ENCODE assay signal across 19 cellular contexts in the genomic region with DNA sequence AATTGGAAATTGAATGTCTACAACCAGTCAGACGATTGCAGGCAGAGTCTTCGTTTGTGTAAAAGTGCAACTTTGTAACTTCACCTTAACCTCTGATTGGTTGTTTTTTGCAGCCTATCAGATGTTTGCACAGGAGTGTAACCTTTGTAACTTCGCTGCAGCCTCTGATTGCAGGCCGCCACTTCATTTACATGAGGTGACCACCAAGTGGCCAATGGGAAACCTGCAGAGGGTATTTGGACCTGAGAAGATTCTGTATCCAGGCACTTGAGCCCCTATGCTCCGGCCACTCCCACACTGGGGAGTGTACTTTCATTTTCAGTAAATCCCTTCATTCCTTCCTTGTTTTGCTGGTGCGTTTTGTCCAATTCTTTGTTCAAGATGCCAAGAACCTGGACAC.
A peak's percentile ranks its signal among the peaks of the same experiment; 100 is the strongest.
DNase-seq lines count a peak whose midpoint lies in the region; ATAC-seq, FAIRE-seq and TF ChIP-seq lines count a peak whose summit lies in the region.
"Had no signal": no experiment of that assay in that cellular context is flagged by ENCODE, and none has a peak within 500 bp of the region (broad histone marks: within the 10 kb centered on the region; RNA-seq: fewer than 3 reads in every experiment).

No MANE protein-coding gene starts in this region.

- TF ChIP-seq CTCF in GM23338 (conservative IDR thresholded peaks at IDR 0.05; ENCODE audit: low read depth in 2 of 2), result no peak
- TF ChIP-seq CTCF in PC-9 (conservative IDR thresholded peaks at IDR 0.05), result no peak
- TF ChIP-seq CTCF in testis (IDR thresholded peaks at IDR 0.05), result no peak
- no peak for TF ChIP-seq CTCF in chondrocyte (IDR thresholded peaks at IDR 0.05)

- peak; percentile 53 for DNase-seq in GM23338 (ENCODE audit: low spot score)
- DNase-seq in PC-9, result no peak
- peak; percentile 25 for DNase-seq in iPS DF 19.7 (ENCODE audit: low read depth, low spot score)
- peak; percentile 86 for DNase-seq in testis
- no peak for DNase-seq in GM19239 (ENCODE audit: insufficient read length, low spot score)
- no peak for DNase-seq in mesenteric fat pad (ENCODE audit: low spot score)
- DNase-seq in chondrocyte (ENCODE audit: low spot score), result no peak
- DNase-seq: activated T-cell treated with anti-CD3 and anti-CD28 coated beads, Interleukin-2, amount 50 U/mL, for 72 hours; BE2C; Calu3; cortex of kidney; foreskin keratinocyte; left colon; midbrain; NCI-H1694; NCI-H2227 treated with DMSO at 0.1 percent for 48 hours; nephron progenitor cell had no signal

- intact Hi-C loops in PC-9 (cut with micrococcal nuclease; ENCODE audit: unreplicated experiment) (no loop called here), testis (cut with DNase I; ENCODE audit: low total_unique reads) (no loop called here)

- H3K36me3 ChIP-seq in GM23338 (ENCODE audit: insufficient read depth) (no peaks in the 10 kb centered on the region; the same call in 1 of the 2 replicates), PC-9 (ENCODE audit: low read depth) (no peaks in the 10 kb centered on the region), testis (ENCODE audit: low read depth, missing control alignments) (no peaks in the 10 kb centered on the region)
- H3K36me3 ChIP-seq: BE2C had no signal

- peaks cover 8% of the 10 kb centered on the region for H3K9me2 ChIP-seq in GM23338 (ENCODE audit: insufficient read depth)
- no peaks in the 10 kb centered on the region for H3K9me2 ChIP-seq in PC-9 (ENCODE audit: insufficient read depth)

- H3K4me3 Mint-ChIP-seq in GM23338 (no peak overlapping the region), chondrocyte (ENCODE audit: unreplicated experiment) (no peak overlapping the region)
- H3K4me3 Mint-ChIP-seq: activated T-cell treated with anti-CD3 and anti-CD28 coated beads, Interleukin-2, amount 50 U/mL, for 72 hours; nephron progenitor cell; stimulated activated effector memory CD8-positive, alpha-beta T cell treated with anti-CD3 and anti-CD28 coated beads, Interleukin-12 subunit alpha, Interleukin-12 subunit beta, amount 100 ng/mL, for 72 hours had no signal

- H3K4me1 ChIP-seq in GM23338 (ENCODE audit: insufficient read depth) (peaks cover 36% of the 10 kb centered on the region), PC-9 (replicated peaks; ENCODE audit: insufficient read depth) (no peaks in the 10 kb centered on the region), testis (no peaks in the 10 kb centered on the region)
- H3K4me1 ChIP-seq: BE2C, foreskin keratinocyte had no signal

- H3K27ac ChIP-seq in GM23338 (ENCODE audit: low read depth) (no peak overlapping the region), PC-9 (no peak overlapping the region), testis (peak overlapping the region in 1 of 2 donors; percentile 59)
- H3K27ac ChIP-seq: foreskin keratinocyte had no signal

- H3K27me3 Mint-ChIP-seq in GM23338 (ENCODE audit: insufficient read depth, low read depth, poor library complexity) (peaks cover 10% of the 10 kb centered on the region), chondrocyte (ENCODE audit: low read depth) (no peaks in the 10 kb centered on the region)

- peaks cover 13% of the 10 kb centered on the region for H3K9me3 Mint-ChIP-seq in GM23338
- peaks cover 22% of the 10 kb centered on the region for H3K9me3 Mint-ChIP-seq in chondrocyte (ENCODE audit: low read depth)

- H4K20me1 ChIP-seq in GM23338 (replicated peaks; ENCODE audit: insufficient read depth) (no peaks in the 10 kb centered on the region), PC-9 (ENCODE audit: insufficient read depth) (no peaks in the 10 kb centered on the region)

- H3K79me2 ChIP-seq in GM23338 (replicated peaks; ENCODE audit: insufficient read depth), result no peaks in the 10 kb centered on the region
- no peaks in the 10 kb centered on the region for H3K79me2 ChIP-seq in PC-9 (ENCODE audit: low read depth)

- H3K4me1 Mint-ChIP-seq in GM23338 (peaks cover 41% of the 10 kb centered on the region), chondrocyte (ENCODE audit: low read depth) (peaks cover 23% of the 10 kb centered on the region)
- H3K4me1 Mint-ChIP-seq: stimulated activated effector memory CD8-positive, alpha-beta T cell treated with anti-CD3 and anti-CD28 coated beads, Interleukin-12 subunit alpha, Interleukin-12 subunit beta, amount 100 ng/mL, for 72 hours had no signal

- WGBS in testis, 2 donors, result 43 to 71% methylated on average over 6 of the region's 6 CpGs

- no peaks in the 10 kb centered on the region; the same call in 1 of the 2 replicates for H3K9me3 ChIP-seq in PC-9 (ENCODE audit: insufficient read depth, low read depth)
- H3K9me3 ChIP-seq in testis, result no peaks in the 10 kb centered on the region

- H3K27ac Mint-ChIP-seq in GM23338, result no peak overlapping the region
- H3K27ac Mint-ChIP-seq in chondrocyte (ENCODE audit: unreplicated experiment), result no peak overlapping the region
- H3K27ac Mint-ChIP-seq: activated naive CD4-positive, alpha-beta T cell treated with anti-CD3 and anti-CD28 coated beads, Interleukin-2, amount 50 U/mL, for 72 hours; activated T-cell treated with anti-CD3 and anti-CD28 coated beads, Interleukin-2, amount 50 U/mL, for 72 hours; nephron progenitor cell; stimulated activated effector memory CD8-positive, alpha-beta T cell treated with anti-CD3 and anti-CD28 coated beads, Interleukin-12 subunit alpha, Interleukin-12 subunit beta, amount 100 ng/mL, for 72 hours had no signal

- H3K4me3 ChIP-seq in GM23338, result no peak overlapping the region
- H3K4me3 ChIP-seq in PC-9, result no peak overlapping the region
- peak overlapping the region in 1 of 2 donors; percentile 34 for H3K4me3 ChIP-seq in testis

- no TSS peak for BruUV-seq in PC-9 (replicated peaks; lab: Mats Ljungman, UMichigan)

- no peak overlapping the region for H2AFZ ChIP-seq in GM23338
- H2AFZ ChIP-seq in PC-9, result no peak overlapping the region

- CTCF ChIA-PET in PC-9 (lab: Charles Lee), result no interaction called here

- no peak; the same call in 2 of the 3 replicates for ATAC-seq in GM23338
- ATAC-seq: activated naive CD4-positive, alpha-beta T cell treated with anti-CD3 and anti-CD28 coated beads, Interleukin-2, amount 50 U/mL, for 72 hours; activated T-cell treated with anti-CD3 and anti-CD28 coated beads, Interleukin-2, amount 50 U/mL, for 72 hours; foreskin keratinocyte; left colon; stimulated activated effector memory CD8-positive, alpha-beta T cell treated with anti-CD3 and anti-CD28 coated beads, Interleukin-12 subunit alpha, Interleukin-12 subunit beta, amount 100 ng/mL, for 72 hours had no signal

- H3K27me3 ChIP-seq in GM23338 (ENCODE audit: insufficient read depth), result no peaks in the 10 kb centered on the region
- no peaks in the 10 kb centered on the region for H3K27me3 ChIP-seq in PC-9 (ENCODE audit: insufficient read depth, low read depth)
- no peaks in the 10 kb centered on the region for H3K27me3 ChIP-seq in testis
- H3K27me3 ChIP-seq: BE2C had no signal

- FAIRE-seq in GM19239 (lab: Jason Lieb, UNC), result no peak

- H3K4me2 ChIP-seq in GM23338 (no peak overlapping the region), PC-9 (peak overlapping the region; percentile 32)

- H3F3A ChIP-seq in GM23338 (replicated peaks; ENCODE audit: low read depth) (no peaks in the 10 kb centered on the region), PC-9 (ENCODE audit: insufficient read depth, low read depth) (no peaks in the 10 kb centered on the region)

- H3K36me3 Mint-ChIP-seq in GM23338 (ENCODE audit: low read depth) (peaks cover 9% of the 10 kb centered on the region; the same call in 2 of the 3 replicates), chondrocyte (ENCODE audit: low read depth) (peaks cover 3% of the 10 kb centered on the region)
- H3K36me3 Mint-ChIP-seq: stimulated activated effector memory CD8-positive, alpha-beta T cell treated with anti-CD3 and anti-CD28 coated beads, Interleukin-12 subunit alpha, Interleukin-12 subunit beta, amount 100 ng/mL, for 72 hours had no signal

- POLR2A ChIA-PET in PC-9 (lab: Charles Lee; ENCODE audit: unreplicated experiment), result no interaction called here

- no peak for TF ChIP-seq POLR2A in testis (IDR thresholded peaks at IDR 0.05)

TF ChIP-seq in GM23338, 12 proteins besides CTCF, POLR2A, EP300 and RAD21 (continues in another document):
- TF ChIP-seq EZH2phosphoT487 (IDR thresholded peaks at IDR 0.05; ENCODE audit: unreplicated experiment) (no peak), ZNF331 (CRISPR knock-in tag; IDR thresholded peaks at IDR 0.05; ENCODE audit: low read depth) (no peak), STAT1 (IDR thresholded peaks at IDR 0.05; ENCODE audit: unreplicated experiment) (no peak)
- TF ChIP-seq, protein P1, sequence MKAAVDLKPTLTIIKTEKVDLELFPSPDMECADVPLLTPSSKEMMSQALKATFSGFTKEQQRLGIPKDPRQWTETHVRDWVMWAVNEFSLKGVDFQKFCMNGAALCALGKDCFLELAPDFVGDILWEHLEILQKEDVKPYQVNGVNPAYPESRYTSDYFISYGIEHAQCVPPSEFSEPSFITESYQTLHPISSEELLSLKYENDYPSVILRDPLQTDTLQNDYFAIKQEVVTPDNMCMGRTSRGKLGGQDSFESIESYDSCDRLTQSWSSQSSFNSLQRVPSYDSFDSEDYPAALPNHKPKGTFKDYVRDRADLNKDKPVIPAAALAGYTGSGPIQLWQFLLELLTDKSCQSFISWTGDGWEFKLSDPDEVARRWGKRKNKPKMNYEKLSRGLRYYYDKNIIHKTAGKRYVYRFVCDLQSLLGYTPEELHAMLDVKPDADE (IDR thresholded peaks at IDR 0.05), result no peak
- TF ChIP-seq, protein P2, sequence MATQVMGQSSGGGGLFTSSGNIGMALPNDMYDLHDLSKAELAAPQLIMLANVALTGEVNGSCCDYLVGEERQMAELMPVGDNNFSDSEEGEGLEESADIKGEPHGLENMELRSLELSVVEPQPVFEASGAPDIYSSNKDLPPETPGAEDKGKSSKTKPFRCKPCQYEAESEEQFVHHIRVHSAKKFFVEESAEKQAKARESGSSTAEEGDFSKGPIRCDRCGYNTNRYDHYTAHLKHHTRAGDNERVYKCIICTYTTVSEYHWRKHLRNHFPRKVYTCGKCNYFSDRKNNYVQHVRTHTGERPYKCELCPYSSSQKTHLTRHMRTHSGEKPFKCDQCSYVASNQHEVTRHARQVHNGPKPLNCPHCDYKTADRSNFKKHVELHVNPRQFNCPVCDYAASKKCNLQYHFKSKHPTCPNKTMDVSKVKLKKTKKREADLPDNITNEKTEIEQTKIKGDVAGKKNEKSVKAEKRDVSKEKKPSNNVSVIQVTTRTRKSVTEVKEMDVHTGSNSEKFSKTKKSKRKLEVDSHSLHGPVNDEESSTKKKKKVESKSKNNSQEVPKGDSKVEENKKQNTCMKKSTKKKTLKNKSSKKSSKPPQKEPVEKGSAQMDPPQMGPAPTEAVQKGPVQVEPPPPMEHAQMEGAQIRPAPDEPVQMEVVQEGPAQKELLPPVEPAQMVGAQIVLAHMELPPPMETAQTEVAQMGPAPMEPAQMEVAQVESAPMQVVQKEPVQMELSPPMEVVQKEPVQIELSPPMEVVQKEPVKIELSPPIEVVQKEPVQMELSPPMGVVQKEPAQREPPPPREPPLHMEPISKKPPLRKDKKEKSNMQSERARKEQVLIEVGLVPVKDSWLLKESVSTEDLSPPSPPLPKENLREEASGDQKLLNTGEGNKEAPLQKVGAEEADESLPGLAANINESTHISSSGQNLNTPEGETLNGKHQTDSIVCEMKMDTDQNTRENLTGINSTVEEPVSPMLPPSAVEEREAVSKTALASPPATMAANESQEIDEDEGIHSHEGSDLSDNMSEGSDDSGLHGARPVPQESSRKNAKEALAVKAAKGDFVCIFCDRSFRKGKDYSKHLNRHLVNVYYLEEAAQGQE (IDR thresholded peaks at IDR 0.05; ENCODE audit: unreplicated experiment), result no peak

Comparison
In these comparisons a context has a peak if more than half of its experiments do, and no peak if none do; other contexts are left out.
1. DNase-seq: peak in GM23338 (single experiment), iPS DF 19.7 (single experiment) and testis (single experiment); none in PC-9 (0 of 2), GM19239 (single experiment), mesenteric fat pad (single experiment) and chondrocyte (single experiment).